Comparison of ENCODE assay signal across 1 cellular context in genomic region chr12:54054442-54055332, GRCh38.
TF ChIP-seq lines count a peak whose summit lies in the region.

No MANE protein-coding gene starts in this region.

TF ChIP-seq in HEK293, 187 proteins besides CTCF, POLR2A, EP300 and RAD21 (continued from another document and continues in another):
- TF ChIP-seq ZNF354C (tag by site-specific recombination; IDR thresholded peaks at IDR 0.05; ENCODE audit: borderline replicate concordance, low read depth) (no peak), SP7 (tag by site-specific recombination; IDR thresholded peaks at IDR 0.05) (peak; percentile 95), SALL2 (tag by site-specific recombination; IDR thresholded peaks at IDR 0.05; ENCODE audit: borderline replicate concordance) (no peak), ZBTB49 (tag by site-specific recombination; IDR thresholded peaks at IDR 0.05; ENCODE audit: low read depth) (no peak), ZNF549 (tag by site-specific recombination; IDR thresholded peaks at IDR 0.05) (no peak), ZSCAN16 (tag by site-specific recombination; IDR thresholded peaks at IDR 0.05) (0 out of 2 replicates have a peak, but pooled peaks have one; percentile 47), ZNF223 (tag by site-specific recombination; IDR thresholded peaks at IDR 0.05) (no peak), ZNF394 (tag by site-specific recombination; IDR thresholded peaks at IDR 0.05; ENCODE audit: borderline replicate concordance) (peak; percentile 65; the same call in 1 of the 2 replicates), ZNF18 (tag by site-specific recombination; IDR thresholded peaks at IDR 0.05) (peak; percentile 85), BCL6B (tag by site-specific recombination; IDR thresholded peaks at IDR 0.05) (peak; percentile 90), ZNF391 (tag by site-specific recombination; IDR thresholded peaks at IDR 0.05; ENCODE audit: borderline replicate concordance, low read depth) (peak; percentile 48; the same call in 1 of the 2 replicates), ZNF596 (tag by site-specific recombination; IDR thresholded peaks at IDR 0.05) (peak; percentile 98), KLF7 (tag by site-specific recombination; IDR thresholded peaks at IDR 0.05; ENCODE audit: borderline replicate concordance) (peak; percentile 81; the same call in 1 of the 2 replicates), ZNF19 (tag by site-specific recombination; IDR thresholded peaks at IDR 0.05; ENCODE audit: low read depth) (no peak), BCL11B (tag by site-specific recombination; IDR thresholded peaks at IDR 0.05; ENCODE audit: low read depth) (peak; percentile 89), ZNF398 (tag by site-specific recombination; IDR thresholded peaks at IDR 0.05) (peak; percentile 99), ZNF488 (tag by site-specific recombination; IDR thresholded peaks at IDR 0.05) (peak; percentile 82; the same call in 1 of the 2 replicates), ZNF585B (tag by site-specific recombination; IDR thresholded peaks at IDR 0.05) (no peak), ZNF362 (tag by site-specific recombination; IDR thresholded peaks at IDR 0.05) (no peak), MYNN (tag by site-specific recombination; IDR thresholded peaks at IDR 0.05; ENCODE audit: borderline replicate concordance) (no peak), ZNF221 (tag by site-specific recombination; IDR thresholded peaks at IDR 0.05; ENCODE audit: borderline replicate concordance) (no peak), ZNF280C (tag by site-specific recombination; IDR thresholded peaks at IDR 0.05) (no peak), ZNF837 (tag by site-specific recombination; IDR thresholded peaks at IDR 0.05) (no peak), ZNF621 (tag by site-specific recombination; IDR thresholded peaks at IDR 0.05) (no peak), GFI1B (tag by site-specific recombination; IDR thresholded peaks at IDR 0.05) (peak; percentile 66; the same call in 1 of the 2 replicates), IKZF3 (tag by site-specific recombination; IDR thresholded peaks at IDR 0.05) (peak; percentile 99), ZFHX2 (tag by site-specific recombination; conservative IDR thresholded peaks at IDR 0.05) (no peak), ZNF280D (tag by site-specific recombination; IDR thresholded peaks at IDR 0.05) (no peak), ZNF324 (tag by site-specific recombination; IDR thresholded peaks at IDR 0.05) (0 out of 2 replicates have a peak, but pooled peaks have one; percentile 16), ZNF555 (tag by site-specific recombination; conservative IDR thresholded peaks at IDR 0.05) (no peak), ZNF530 (tag by site-specific recombination; IDR thresholded peaks at IDR 0.05; ENCODE audit: low read depth) (no peak), SCRT1 (tag by site-specific recombination; IDR thresholded peaks at IDR 0.05; ENCODE audit: borderline replicate concordance) (peak; percentile 39; the same call in 1 of the 2 replicates), ZBTB6 (tag by site-specific recombination; IDR thresholded peaks at IDR 0.05) (no peak; the same call in 1 of the 2 replicates), ZSCAN18 (tag by site-specific recombination; IDR thresholded peaks at IDR 0.05) (no peak), ZNF148 (tag by site-specific recombination; IDR thresholded peaks at IDR 0.05; ENCODE audit: borderline replicate concordance) (no peak), HOXC10 (CRISPR knock-in tag; IDR thresholded peaks at IDR 0.05) (no peak), ZNF423 (tag by site-specific recombination; IDR thresholded peaks at IDR 0.05) (peak; percentile 25; the same call in 1 of the 2 replicates), ZNF610 (tag by site-specific recombination; IDR thresholded peaks at IDR 0.05; ENCODE audit: borderline replicate concordance) (peak; percentile 47; the same call in 1 of the 2 replicates)
